ENCODE assay signal across 1 cellular context in genomic region chr3:9387322-9387655, GRCh38.
TF ChIP-seq lines count a peak whose summit lies in the region.

No MANE protein-coding gene starts in this region.

TF ChIP-seq in HEK293, 187 proteins besides CTCF, POLR2A, EP300 and RAD21 (continued from another document):
- no peak for TF ChIP-seq PRDM4 (tag by site-specific recombination; IDR thresholded peaks at IDR 0.05)
- peak; percentile 90 for TF ChIP-seq SCRT2 (tag by site-specific recombination; IDR thresholded peaks at IDR 0.05)
